8 cellular contexts compared by ENCODE assay signal in the genomic region with DNA sequence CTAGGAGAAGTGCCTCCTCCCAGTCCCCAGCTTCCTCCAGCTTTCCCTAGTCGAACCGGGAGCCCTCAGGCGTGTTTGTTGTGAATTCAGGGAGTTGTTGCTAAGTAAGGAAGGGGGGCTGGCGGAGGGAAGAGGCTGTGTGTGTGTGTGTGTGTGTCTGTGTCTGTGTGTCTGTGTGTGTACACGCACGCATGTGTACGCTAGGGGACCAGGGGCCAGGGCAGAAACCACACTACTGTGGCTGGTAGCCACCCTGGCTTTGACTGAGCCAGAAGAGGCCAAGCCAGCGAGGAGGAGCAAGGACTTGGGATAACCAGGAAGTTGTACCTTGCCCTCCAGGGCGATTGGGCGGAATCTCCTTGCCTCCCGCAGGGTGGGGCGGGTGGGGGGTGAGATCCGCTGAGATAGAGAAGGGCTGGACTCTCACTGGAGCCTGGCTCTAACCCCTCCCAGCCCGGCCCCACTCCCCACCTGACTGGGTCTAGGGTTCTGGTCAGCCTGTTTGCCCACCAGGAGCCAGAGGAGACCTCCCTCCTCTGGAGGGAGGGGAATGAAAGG. TPM values are rescaled to one million over a fixed set of nuclear protein-coding genes. Genes with fewer than 3 reads are reported as not detected.
DNase-seq lines count a peak whose midpoint lies in the region; ATAC-seq and TF ChIP-seq lines count a peak whose summit lies in the region.

No MANE protein-coding gene starts in this region.

- H3K27me3 ChIP-seq in transverse colon = no peaks in the 10 kb centered on the region

- peaks cover 94 to 100% (median 99%) of the 10 kb centered on the region in 4 donors for H3K4me1 ChIP-seq in transverse colon

- TF ChIP-seq CTCF in transverse colon (IDR thresholded peaks at IDR 0.05) = peak in 1 of 5 experiments; percentile 29

- H3K27ac Mint-ChIP-seq in dendritic cell treated with granulocyte-macrophage colony-stimulating factor and Interleukin-4, amounts not matched to agents 40 ng/mL and 50 ng/mL, for 4 days = peak overlapping the region; percentile 64

- peak; percentile 4 for TF ChIP-seq EP300 in transverse colon (IDR thresholded peaks at IDR 0.05; ENCODE audit: low read depth)

- no peaks in the 10 kb centered on the region for H3K9me3 ChIP-seq in transverse colon

- in situ Hi-C loops in transverse colon (cut with MboI; ENCODE audit: low pct_ligation_motif_present in 1 of 4, low pct_unique_long_range_greater_than_20kb in 1 of 4, low sequenced_read_pairs in 3 of 4) = no loop called here

- peak; percentile 30 for DNase-seq in activated naive CD4-positive, alpha-beta T cell treated with Interleukin-2 at 50 U/mL for 16 hours
- no peak for DNase-seq in activated naive CD4-positive, alpha-beta T cell treated with anti-CD3 and anti-CD28 coated beads, Interleukin-2, amount 50 U/mL, for 16 hours
- DNase-seq in RPMI7951 (ENCODE audit: low read depth) (peak; percentile 99), lung microvascular endothelial cell (ENCODE audit: low read depth in 2 of 2) (peak; percentile 89 to 94), transverse colon (peak; percentile 92), Ammon's horn (ENCODE audit: low spot score) (no peak)

- H3K36me3 ChIP-seq in transverse colon = no peaks in the 10 kb centered on the region

- H3K4me3 ChIP-seq in transverse colon = peak overlapping the region; percentile 1 to 33 (median 6)

- no peak for ATAC-seq in HG03442 (IDR thresholded peaks at IDR 0.05; ENCODE audit: unreplicated experiment)

- no peaks in the 10 kb centered on the region for H3K9me3 Mint-ChIP-seq in dendritic cell treated with granulocyte-macrophage colony-stimulating factor and Interleukin-4, amounts not matched to agents 40 ng/mL and 50 ng/mL, for 4 days

- H3K27me3 Mint-ChIP-seq in dendritic cell treated with granulocyte-macrophage colony-stimulating factor and Interleukin-4, amounts not matched to agents 40 ng/mL and 50 ng/mL, for 4 days = peaks cover 28% of the 10 kb centered on the region

- WGBS in transverse colon (ENCODE audit: low coverage in 1 of 2), 2 donors = 11% methylated on average over 14 of the region's 14 CpGs; no CpG with 5 or more reads in 1 of the 2 donors

- intact Hi-C loops in dendritic cell treated with granulocyte-macrophage colony-stimulating factor and Interleukin-4, amounts not matched to agents 40 ng/mL and 50 ng/mL, for 4 days (cut with micrococcal nuclease) = no loop called here
- intact Hi-C loops in transverse colon (cut with DNase I; ENCODE audit: low total_unique reads) = no loop called here

- peaks cover 100% of the 10 kb centered on the region for H3K4me1 Mint-ChIP-seq in dendritic cell treated with granulocyte-macrophage colony-stimulating factor and Interleukin-4, amounts not matched to agents 40 ng/mL and 50 ng/mL, for 4 days (ENCODE audit: low read depth)

- peak; percentile 69 for TF ChIP-seq POLR2A in transverse colon (IDR thresholded peaks at IDR 0.05)

- no peaks in the 10 kb centered on the region for H3K36me3 Mint-ChIP-seq in dendritic cell treated with granulocyte-macrophage colony-stimulating factor and Interleukin-4, amounts not matched to agents 40 ng/mL and 50 ng/mL, for 4 days (ENCODE audit: low read depth)

- H3K27ac ChIP-seq in transverse colon = peak overlapping the region; percentile 98 to 100 (median 100)

- peak overlapping the region; percentile 11 for H3K4me3 Mint-ChIP-seq in dendritic cell treated with granulocyte-macrophage colony-stimulating factor and Interleukin-4, amounts not matched to agents 40 ng/mL and 50 ng/mL, for 4 days

RNA-seq across cellular contexts. Expression of gene BCL9L, which starts 7.5 kb away (rescaled TPM):
- total RNA-seq in RPMI7951 (2014; rRNA removed; shearing (Covaris generic)) = 11.1 and 13.8 TPM in 2 replicates
- total RNA-seq in lung microvascular endothelial cell = 4.6 and 5.9 TPM in 2 replicates
- total RNA-seq in transverse colon = 10 to 100 TPM; 15.9 to 23.9 (median 18.5) TPM

RNA-seq across cellular contexts. Expression of gene CXCR5, which starts 34.5 kb away (rescaled TPM):
- total RNA-seq in RPMI7951 (2014; rRNA removed; shearing (Covaris generic)) = not detected in 2 replicates
- total RNA-seq in lung microvascular endothelial cell (not detected in 2 replicates), transverse colon (1 to 10 TPM in 2 of 4 donors, not detected in 2; 2.5 to 4.1 TPM)

RNA-seq across cellular contexts. Expression of gene UPK2, which starts 37.9 kb away (rescaled TPM):
- not detected in 2 replicates for total RNA-seq in RPMI7951 (2014; rRNA removed; shearing (Covaris generic))
- total RNA-seq in lung microvascular endothelial cell (not detected in 2 replicates), transverse colon (not detected)

RNA-seq across cellular contexts. Expression of gene FOXR1, which starts 53.4 kb away (rescaled TPM):
- not detected in 2 replicates for total RNA-seq in RPMI7951 (2014; rRNA removed; shearing (Covaris generic))
- total RNA-seq in lung microvascular endothelial cell (not detected in 2 replicates), transverse colon (not detected)

Comparison
In these comparisons a context has a peak if more than half of its experiments do, and no peak if none do; other contexts are left out.
1. DNase-seq: peak in activated naive CD4-positive, alpha-beta T cell treated with Interleukin-2 at 50 U/mL for 16 hours (single experiment), RPMI7951 (single experiment), lung microvascular endothelial cell (2 of 2) and transverse colon (single experiment); none in activated naive CD4-positive, alpha-beta T cell treated with anti-CD3 and anti-CD28 coated beads, Interleukin-2, amount 50 U/mL, for 16 hours (single experiment) and Ammon's horn (single experiment).